Comparison of ENCODE assay signal across 1 cellular context in the genomic region with DNA sequence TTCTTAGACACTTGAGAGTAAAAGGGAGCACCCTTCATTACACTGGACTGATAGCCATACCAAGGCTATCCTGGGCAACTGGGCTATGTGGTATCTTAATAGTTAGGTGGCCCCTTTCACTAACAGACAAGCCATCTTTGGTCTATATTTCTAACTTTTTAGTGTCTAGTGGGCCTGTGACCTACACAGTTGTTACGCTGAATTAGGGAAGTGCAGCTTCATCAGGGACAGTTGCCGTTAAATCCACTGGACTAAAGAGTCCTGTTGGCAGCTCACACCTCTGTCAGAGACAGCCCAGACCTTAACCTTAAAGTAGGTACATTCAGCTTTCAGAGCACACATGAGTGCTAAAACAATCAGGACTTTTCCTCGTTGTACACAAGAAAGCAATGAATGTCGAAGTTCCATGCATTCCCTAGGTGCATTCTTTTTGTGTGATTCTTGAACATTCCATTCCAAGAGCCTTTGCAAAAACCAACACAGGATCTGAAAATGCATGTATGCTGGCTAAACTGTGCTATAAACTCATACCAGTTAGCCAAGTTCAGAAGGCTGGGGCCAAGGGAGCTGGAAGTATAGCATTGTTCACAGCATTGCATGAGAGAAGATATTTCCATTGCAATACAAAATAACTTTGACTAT.
TF ChIP-seq lines count a peak whose summit lies in the region.

No MANE protein-coding gene starts in this region.

TF ChIP-seq in IMR-90, 13 proteins besides CTCF, POLR2A, EP300 and RAD21 (continued from another document):
- TF ChIP-seq BHLHE40 (IDR thresholded peaks at IDR 0.05; ENCODE audit: low read depth, low read length) = no peak
- TF ChIP-seq, protein P1, sequence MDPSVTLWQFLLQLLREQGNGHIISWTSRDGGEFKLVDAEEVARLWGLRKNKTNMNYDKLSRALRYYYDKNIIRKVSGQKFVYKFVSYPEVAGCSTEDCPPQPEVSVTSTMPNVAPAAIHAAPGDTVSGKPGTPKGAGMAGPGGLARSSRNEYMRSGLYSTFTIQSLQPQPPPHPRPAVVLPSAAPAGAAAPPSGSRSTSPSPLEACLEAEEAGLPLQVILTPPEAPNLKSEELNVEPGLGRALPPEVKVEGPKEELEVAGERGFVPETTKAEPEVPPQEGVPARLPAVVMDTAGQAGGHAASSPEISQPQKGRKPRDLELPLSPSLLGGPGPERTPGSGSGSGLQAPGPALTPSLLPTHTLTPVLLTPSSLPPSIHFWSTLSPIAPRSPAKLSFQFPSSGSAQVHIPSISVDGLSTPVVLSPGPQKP (IDR thresholded peaks at IDR 0.05; ENCODE audit: borderline replicate concordance, low read depth, low read length) = no peak
- no peak for TF ChIP-seq SMC3 (IDR thresholded peaks at IDR 0.05; ENCODE audit: low read depth, low read length)
- no peak for TF ChIP-seq MAZ (IDR thresholded peaks at IDR 0.05; ENCODE audit: borderline replicate concordance, low read depth, low read length)
- TF ChIP-seq MAFK (IDR thresholded peaks at IDR 0.05; ENCODE audit: low read depth, low read length) = no peak
- no peak for TF ChIP-seq RCOR1 (IDR thresholded peaks at IDR 0.05; ENCODE audit: insufficient replicate concordance, low read length)
TF ChIP-seq in IMR-90: peak in this region for 0.
